20 cellular contexts compared by ENCODE assay signal in the genomic region with DNA sequence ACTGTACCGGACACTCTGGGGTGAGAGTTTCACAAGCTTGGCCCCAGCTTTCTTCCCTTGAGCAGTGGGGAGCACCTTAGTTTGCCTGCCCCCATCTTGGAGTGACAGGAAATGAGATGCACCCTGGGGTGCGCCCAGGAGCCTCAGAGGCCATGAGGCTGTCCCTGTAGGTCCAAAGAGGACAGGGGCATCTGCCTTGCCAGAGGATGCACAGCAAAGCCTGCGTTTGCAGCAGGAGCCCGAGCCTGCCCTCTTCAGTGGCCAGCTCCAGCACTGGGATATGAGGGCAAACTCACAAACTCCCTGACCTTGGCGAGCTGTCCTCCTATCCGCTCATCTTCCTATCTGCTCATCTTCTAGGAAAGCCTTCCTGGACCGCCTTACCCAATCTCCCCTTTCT.
"Had no signal": no experiment of that assay in that cellular context is flagged by ENCODE, and none has a peak within 500 bp of the region (broad histone marks: within the 10 kb centered on the region; RNA-seq: fewer than 3 reads in every experiment).

No MANE protein-coding gene starts in this region.

- DNase-seq: cortex of kidney; effector CD8-positive, alpha-beta T cell; hippocampal formation; left colon; left ventricle myocardium superior; mesendoderm; naive thymus-derived CD4-positive, alpha-beta T cell; nephron progenitor cell; stimulated activated CD4-positive, alpha-beta T cell treated with anti-CD3 and anti-CD28 coated beads, Interleukin-12 subunit alpha, Interleukin-12 subunit beta, amount 100 ng/mL, for 4 hours; stimulated activated naive CD8-positive, alpha-beta T cell treated with anti-CD3 and anti-CD28 coated beads, Interleukin-15, Interleukin-2, amounts not matched to agents 100 U/mL and 50 U/mL, for 24 hours; tibial artery; upper lobe of left lung; uterus had no signal

- H3K27me3 ChIP-seq: upper lobe of left lung, uterus had no signal

- H3K4me3 Mint-ChIP-seq: naive thymus-derived CD4-positive, alpha-beta T cell; nephron progenitor cell had no signal

- H3K36me3 ChIP-seq: heart left ventricle, suprapubic skin, tibial artery, upper lobe of left lung, uterus had no signal

- H3K4me3 ChIP-seq: dorsolateral prefrontal cortex, lung, skin epidermis, suprapubic skin, tibial artery, upper lobe of left lung, uterus had no signal

- ATAC-seq: esophagus mucosa; left colon; naive thymus-derived CD4-positive, alpha-beta T cell; sciatic nerve; stimulated activated naive CD8-positive, alpha-beta T cell treated with anti-CD3 and anti-CD28 coated beads, Interleukin-15, Interleukin-2, amounts not matched to agents 100 U/mL and 50 U/mL, for 24 hours had no signal

- H3K4me1 ChIP-seq: suprapubic skin, tibial artery, uterus had no signal

- H3K9me3 Mint-ChIP-seq: naive thymus-derived CD4-positive, alpha-beta T cell; nephron progenitor cell had no signal

- H3K9me3 ChIP-seq: heart left ventricle, suprapubic skin, tibial artery, upper lobe of left lung, uterus had no signal

- H3K36me3 Mint-ChIP-seq: naive thymus-derived CD4-positive, alpha-beta T cell had no signal

- H3K27ac ChIP-seq: dorsolateral prefrontal cortex, heart left ventricle, skin epidermis, suprapubic skin, tibial artery, upper lobe of left lung, uterus had no signal

- H3K27ac Mint-ChIP-seq: nephron progenitor cell had no signal

- H3K27me3 Mint-ChIP-seq: naive thymus-derived CD4-positive, alpha-beta T cell had no signal
